Comparison of ENCODE assay signal across 12 cellular contexts in the genomic region with DNA sequence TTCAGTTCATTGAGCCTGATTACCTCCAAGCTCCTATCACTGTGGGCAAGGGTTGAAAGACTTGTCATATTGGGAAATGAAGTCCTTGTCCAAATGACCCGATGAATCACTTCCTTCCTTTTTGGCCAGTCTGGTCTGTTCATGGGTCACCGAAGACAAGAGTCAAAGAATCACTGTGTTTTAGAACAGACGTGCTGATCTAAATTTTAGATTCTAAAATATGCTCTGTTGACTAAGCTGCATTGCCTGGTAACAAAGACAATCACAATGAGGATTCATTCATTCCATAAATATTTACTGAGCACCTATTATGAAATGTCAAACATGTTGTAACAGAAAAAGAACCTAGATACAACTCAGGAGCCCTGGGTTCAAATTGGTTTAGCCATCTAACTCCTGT.
DNase-seq lines count a peak whose midpoint lies in the region; ATAC-seq, FAIRE-seq and TF ChIP-seq lines count a peak whose summit lies in the region.
"Had no signal": no experiment of that assay in that cellular context is flagged by ENCODE, and none has a peak within 500 bp of the region (broad histone marks: within the 10 kb centered on the region; RNA-seq: fewer than 3 reads in every experiment).

No MANE protein-coding gene starts in this region.

- ATAC-seq in GM18517 (IDR thresholded peaks at IDR 0.05; ENCODE audit: unreplicated experiment) (no peak), HG03039 (IDR thresholded peaks at IDR 0.05; ENCODE audit: unreplicated experiment) (no peak)

- POLR2A ChIA-PET in BJ (lab: Charles Lee) = interaction anchor here (0.8 to 1.1 kb wide), 2 partner anchors 10 to 102 kb away, joined by 5 to 6 read pairs; no protein-coding TSS in a partner anchor

- TF ChIP-seq CTCF in BJ (IDR thresholded peaks at IDR 0.05; ENCODE audit: insufficient read depth, low read depth, low read length) (no peak), bronchial epithelial cell (IDR thresholded peaks at IDR 0.05; ENCODE audit: insufficient read depth, low read length, severe bottlenecking) (no peak)

- DNase-seq in BJ (ENCODE audit: low read depth) (peak; percentile 78), NCI-H226 (peak; percentile 37), bronchial epithelial cell (ENCODE audit: low read depth) (peak; percentile 94), kidney tubule cell (ENCODE audit: low spot score) (peak; percentile 90), NCI-H2081 treated with DMSO at 0.1 percent for 48 hours (lab: John Stamatoyannopoulos, UW) (no peak), mucosa of gallbladder (ENCODE audit: low spot score) (no peak)
- DNase-seq: aorta, gastrocnemius medialis, NCI-H82, pancreas had no signal

- no peak for FAIRE-seq in bronchial epithelial cell (lab: Jason Lieb, UNC)
- FAIRE-seq: pancreas had no signal

- no peaks in the 10 kb centered on the region for H3K36me3 ChIP-seq in BJ (ENCODE audit: control insufficient read depth, insufficient read depth, low read length)
- H3K36me3 ChIP-seq in bronchial epithelial cell (ENCODE audit: control insufficient read depth, insufficient read depth, low read length) = no peaks in the 10 kb centered on the region
- H3K36me3 ChIP-seq: gastrocnemius medialis, pancreas had no signal

- no peak overlapping the region for H3K4me3 ChIP-seq in BJ (ENCODE audit: low read depth, low read length)
- H3K4me3 ChIP-seq in bronchial epithelial cell (ENCODE audit: low read depth, low read length) = no peak overlapping the region
- H3K4me3 ChIP-seq: gastrocnemius medialis, pancreas had no signal

- CTCF ChIA-PET in BJ (lab: Yijun Ruan, JAX) = interaction anchor here (0.6 to 2.0 kb wide), 3 partner anchors 13 to 789 kb away, joined by 3 to 6 read pairs (median 4); no protein-coding TSS in a partner anchor

- H3K27me3 ChIP-seq in BJ (ENCODE audit: control insufficient read depth, insufficient read depth, low read length) = no peaks in the 10 kb centered on the region
- no peaks in the 10 kb centered on the region for H3K27me3 ChIP-seq in bronchial epithelial cell (ENCODE audit: control insufficient read depth, insufficient read depth, low read length)
- H3K27me3 ChIP-seq: gastrocnemius medialis, pancreas had no signal

Comparison
In these comparisons a context has a peak if more than half of its experiments do, and no peak if none do; other contexts are left out.
1. DNase-seq: peak in BJ (single experiment), NCI-H226 (single experiment), bronchial epithelial cell (single experiment) and kidney tubule cell (single experiment); none in NCI-H2081 treated with DMSO at 0.1 percent for 48 hours (single experiment) and mucosa of gallbladder (single experiment).